Comparison of ENCODE assay signal across 12 cellular contexts in genomic region chr7:28292826-28293528, GRCh38.
DNase-seq lines count a peak whose midpoint lies in the region; ATAC-seq, FAIRE-seq and TF ChIP-seq lines count a peak whose summit lies in the region.
"Had no signal": no experiment of that assay in that cellular context is flagged by ENCODE, and none has a peak within 500 bp of the region (broad histone marks: within the 10 kb centered on the region; RNA-seq: fewer than 3 reads in every experiment).

No MANE protein-coding gene starts in this region.

- BruUV-seq in Calu3 (replicated peaks; lab: Mats Ljungman, UMichigan) (no TSS peak), K562 (replicated peaks; lab: Mats Ljungman, UMichigan) (no TSS peak), OCI-LY7 (replicated peaks; lab: Mats Ljungman, UMichigan) (no TSS peak)

- POLR2A ChIA-PET in K562 (lab: Yijun Ruan, JAX) (no interaction called here), OCI-LY7 (lab: Charles Lee) (no interaction called here)

- H3K9me3 ChIP-seq in K562 (replicated peaks; ENCODE audit: control insufficient read depth, insufficient read depth, low read depth, low read length) (no peaks in the 10 kb centered on the region), OCI-LY7 (ENCODE audit: low read length) (no peaks in the 10 kb centered on the region)
- H3K9me3 ChIP-seq: thoracic aorta had no signal

- in situ Hi-C loops in K562 (cut with MboI) = no loop called here

- H3K36me3 ChIP-seq in K562 (ENCODE audit: control insufficient read depth, insufficient read depth, low read length) (no peaks in the 10 kb centered on the region), OCI-LY7 (ENCODE audit: insufficient read depth, low read length) (no peaks in the 10 kb centered on the region)
- H3K36me3 ChIP-seq: thoracic aorta had no signal

- 0% methylated on average over 5 of the region's 5 CpGs for WGBS in K562 (ENCODE audit: insufficient coverage, low coverage, missing lambda C conversion rate)

- H3K4me1 ChIP-seq in K562 (replicated peaks in 1 of 2; ENCODE audit: control insufficient read depth in 2 of 2, insufficient read depth in 2 of 2, low read length in 2 of 2) (no peaks in the 10 kb centered on the region), OCI-LY7 (ENCODE audit: insufficient read depth, low read length, poor library complexity, severe bottlenecking) (peaks cover 11% of the 10 kb centered on the region)

- no peak overlapping the region for H3K4me2 ChIP-seq in K562 (ENCODE audit: insufficient read depth, low read length)
- H3K4me2 ChIP-seq in OCI-LY7 (ENCODE audit: low read length) = no peak overlapping the region

- no peak for TF ChIP-seq EP300 in K562 (IDR thresholded peaks at IDR 0.05; ENCODE audit: low read length)

- TF ChIP-seq POLR2A in K562 (conservative IDR thresholded peaks at IDR 0.05) = no peak

- peak overlapping the region; percentile 3 for H3K4me3 Mint-ChIP-seq in Calu3 (ENCODE audit: low read depth, unreplicated experiment)
- H3K4me3 Mint-ChIP-seq: CD4-positive, alpha-beta memory T cell had no signal

- peak overlapping the region; percentile 64 for H3K27ac Mint-ChIP-seq in Calu3 (ENCODE audit: unreplicated experiment)
- H3K27ac Mint-ChIP-seq: CD4-positive, alpha-beta memory T cell had no signal

- no peak for TF ChIP-seq RAD21 in K562 (CRISPR knock-in tag; conservative IDR thresholded peaks at IDR 0.05 in 1 of 2, IDR thresholded peaks at IDR 0.05 in 1 of 2)

- H3K27me3 ChIP-seq in K562 (ENCODE audit: control insufficient read depth in 2 of 2, insufficient read depth in 2 of 2, low read length in 2 of 2) = no peaks in the 10 kb centered on the region

- H3K4me3 ChIP-seq in K562 (no peak overlapping the region), OCI-LY7 (ENCODE audit: low read depth, low read length, poor library complexity, severe bottlenecking) (no peak overlapping the region)
- H3K4me3 ChIP-seq: thoracic aorta had no signal

- H3K9ac ChIP-seq in K562 (ENCODE audit: insufficient read depth in 1 of 2, low read depth in 2 of 2, low read length in 2 of 2) = no peak overlapping the region

- no peaks in the 10 kb centered on the region for H3K9me1 ChIP-seq in K562 (ENCODE audit: control insufficient read depth, insufficient read depth, low read length)

- intact Hi-C loops in Calu3 (cut with micrococcal nuclease; ENCODE audit: unreplicated experiment) = no loop called here
- intact Hi-C loops in K562 (cut with micrococcal nuclease) = no loop called here
- intact Hi-C loops in OCI-LY7 (cut with micrococcal nuclease; ENCODE audit: unreplicated experiment) = no loop called here

- DNase-seq in Calu3 = no peak
- DNase-seq in GM18507 (ENCODE audit: extremely low spot score, insufficient read length, low read depth) = no peak
- peak; percentile 29 for DNase-seq in NCI-H2227 treated with DMSO at 0.1 percent for 48 hours (lab: John Stamatoyannopoulos, UW)
- DNase-seq in K562 (ENCODE audit: extremely low read depth in 1 of 4, low spot score in 3 of 4) = no peak
- no peak for DNase-seq in OCI-LY7 (ENCODE audit: low spot score)
- no peak for DNase-seq in NCI-H1694 (lab: John Stamatoyannopoulos, UW)
- DNase-seq: CD4-positive, alpha-beta memory T cell; head of caudate nucleus; NCI-H526 had no signal

- TF ChIP-seq CTCF in Calu3 (IDR thresholded peaks at IDR 0.05; ENCODE audit: unreplicated experiment) (no peak), K562 (IDR thresholded peaks at IDR 0.05 in 2 of 3, conservative IDR thresholded peaks at IDR 0.05 in 1 of 3; ENCODE audit: insufficient read depth in 2 of 3, low read depth in 1 of 3, low read length in 3 of 3) (no peak), OCI-LY7 (conservative IDR thresholded peaks at IDR 0.05; ENCODE audit: low read length) (no peak)

- peaks cover 25% of the 10 kb centered on the region for H3K4me1 Mint-ChIP-seq in Calu3 (ENCODE audit: low read depth, unreplicated experiment)

- no peaks in the 10 kb centered on the region for H3K27me3 Mint-ChIP-seq in Calu3 (ENCODE audit: unreplicated experiment)

- CTCF ChIA-PET in Calu3 (lab: Charles Lee) (no interaction called here), K562 (lab: Yijun Ruan, JAX; ENCODE audit: low intra/inter-chr PET ratio) (no interaction called here), OCI-LY7 (lab: Charles Lee; ENCODE audit: unreplicated experiment) (no interaction called here)

- no peaks in the 10 kb centered on the region for H3K36me3 Mint-ChIP-seq in Calu3 (ENCODE audit: insufficient read depth, unreplicated experiment)
- H3K36me3 Mint-ChIP-seq: CD4-positive, alpha-beta memory T cell had no signal

- ATAC-seq in K562 (no peak), GM21423 (IDR thresholded peaks at IDR 0.05; ENCODE audit: unreplicated experiment) (no peak)
- ATAC-seq: sciatic nerve had no signal

- no peaks in the 10 kb centered on the region for H3K9me3 Mint-ChIP-seq in Calu3 (ENCODE audit: low read depth, unreplicated experiment)

- H4K20me1 ChIP-seq in K562 (replicated peaks; ENCODE audit: control insufficient read depth, insufficient read depth, low read length) = peaks cover 4% of the 10 kb centered on the region; the same call in 1 of the 2 replicates
- H4K20me1 ChIP-seq in OCI-LY7 (ENCODE audit: insufficient read depth, low read length) = no peaks in the 10 kb centered on the region

- no peak overlapping the region for H3K27ac ChIP-seq in K562 (ENCODE audit: extremely low read depth, low read depth, low read length)
- no peak overlapping the region for H3K27ac ChIP-seq in OCI-LY7 (ENCODE audit: low read depth, low read length, poor library complexity, severe bottlenecking)
- H3K27ac ChIP-seq: thoracic aorta had no signal

- H2AFZ ChIP-seq in K562 (ENCODE audit: low read depth, low read length) (no peak overlapping the region), OCI-LY7 (ENCODE audit: low read length) (no peak overlapping the region)

- H3K9me2 ChIP-seq in OCI-LY7 (ENCODE audit: insufficient read depth, low read length) = no peaks in the 10 kb centered on the region

- H3K79me2 ChIP-seq in K562 (ENCODE audit: control insufficient read depth, insufficient read depth, low read length) (no peaks in the 10 kb centered on the region), OCI-LY7 (ENCODE audit: insufficient read depth, low read depth, low read length) (no peaks in the 10 kb centered on the region)

- FAIRE-seq in GM18507 (lab: Jason Lieb, UNC) (peak; percentile 12), K562 (lab: Jason Lieb, UNC) (no peak)

TF ChIP-seq in K562, 482 proteins besides CTCF, POLR2A, EP300 and RAD21 (continues in another document):
- TF ChIP-seq ZNF140 (CRISPR knock-in tag; IDR thresholded peaks at IDR 0.05) (no peak), ZFX (CRISPR knock-in tag; IDR thresholded peaks at IDR 0.05) (no peak), ASH1L (IDR thresholded peaks at IDR 0.05; ENCODE audit: borderline replicate concordance, low read depth, partially characterized antibody) (no peak), MCM3 (IDR thresholded peaks at IDR 0.05) (no peak), CREBBP (IDR thresholded peaks at IDR 0.05; ENCODE audit: low read depth, low read length) (no peak), MEIS2 (IDR thresholded peaks at IDR 0.05; ENCODE audit: partially characterized antibody) (peak; percentile 87), ZNF507 (tag; conservative IDR thresholded peaks at IDR 0.05) (no peak), HMBOX1 (IDR thresholded peaks at IDR 0.05) (no peak), ZNF561 (CRISPR knock-in tag; conservative IDR thresholded peaks at IDR 0.05) (no peak), ATF2 (CRISPR knock-in tag; IDR thresholded peaks at IDR 0.05) (no peak), ZNF766 (CRISPR knock-in tag; conservative IDR thresholded peaks at IDR 0.05) (no peak), ILF3 (IDR thresholded peaks at IDR 0.05; ENCODE audit: borderline replicate concordance) (no peak), SMARCA4 (IDR thresholded peaks at IDR 0.05) (no peak), PBX2 (CRISPR knock-in tag; IDR thresholded peaks at IDR 0.05; ENCODE audit: low read depth) (no peak), PBX2 (tag; conservative IDR thresholded peaks at IDR 0.05; ENCODE audit: low read depth) (peak; percentile 73)
